ENCODE assay signal across 22 cellular contexts in the genomic region with DNA sequence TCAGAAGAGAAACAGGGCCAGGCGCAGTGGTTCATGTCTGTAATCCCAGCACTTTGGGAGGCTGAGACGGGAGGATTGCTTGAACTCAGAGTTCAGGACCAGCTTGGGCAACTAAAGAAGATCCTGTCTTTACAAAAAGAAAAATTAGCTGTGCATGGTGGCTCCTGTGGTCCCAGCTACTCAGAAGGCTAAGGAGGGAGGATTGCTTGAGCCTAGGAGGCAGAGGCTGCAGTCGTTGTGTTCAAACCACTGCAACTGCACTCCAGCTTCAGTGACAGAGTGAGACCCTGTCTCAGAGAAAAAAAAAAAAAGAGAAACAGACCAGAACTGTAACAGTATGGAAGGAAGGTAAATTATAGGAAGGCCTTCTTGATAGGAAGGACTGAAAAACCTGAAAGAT.
"Had no signal": no experiment of that assay in that cellular context is flagged by ENCODE, and none has a peak within 500 bp of the region (broad histone marks: within the 10 kb centered on the region; RNA-seq: fewer than 3 reads in every experiment).

No MANE protein-coding gene starts in this region.

- H3K4me1 Mint-ChIP-seq: activated naive CD8-positive, alpha-beta T cell treated with anti-CD3 and anti-CD28 coated beads, Interleukin-2, amount 50 U/mL, for 24 hours; central memory CD8-positive, alpha-beta T cell; natural killer cell had no signal

- H3K27me3 ChIP-seq: heart left ventricle, transverse colon, uterus had no signal

- DNase-seq: activated CD4-positive, alpha-beta T cell treated with anti-CD3 and anti-CD28 coated beads, Interleukin-2, amount 50 U/mL, for 1 hour; activated CD8-positive, alpha-beta memory T cell treated with anti-CD3 and anti-CD28 coated beads, Interleukin-2, amount 50 U/mL, for 4 hours; activated effector memory CD4-positive, alpha-beta T cell treated with Interleukin-2 at 50 U/mL for 16 hours; activated naive CD4-positive, alpha-beta T cell treated with anti-CD3 and anti-CD28 coated beads, Interleukin-2, amount 10 ng/mL, durations not matched to agents 7 days and 5 days; activated naive CD8-positive, alpha-beta T cell treated with anti-CD3 and anti-CD28 coated beads, Interleukin-2, amount 50 U/mL, for 24 hours; activated T-cell treated with anti-CD3 and anti-CD28 coated beads, Interleukin-2, amount 50 U/mL, for 4 hours; anterior cingulate cortex; erythroblast; heart left ventricle; left ventricle myocardium inferior; natural killer cell; stimulated activated CD4-positive, alpha-beta T cell treated with anti-CD3 and anti-CD28 coated beads, Interleukin-2, amount 100 ng/mL, for 24 hours; stimulated activated naive CD8-positive, alpha-beta T cell treated with anti-CD3 and anti-CD28 coated beads, Interleukin-15, Interleukin-2, amounts not matched to agents 100 U/mL and 50 U/mL, for 24 hours; substantia nigra; T-helper 1 cell; T-helper 9 cell; transverse colon; uterus had no signal

- H3K4me3 Mint-ChIP-seq: activated naive CD4-positive, alpha-beta T cell treated with anti-CD3 and anti-CD28 coated beads, Interleukin-2, amount 10 ng/mL, durations not matched to agents 7 days and 5 days; activated naive CD8-positive, alpha-beta T cell treated with anti-CD3 and anti-CD28 coated beads, Interleukin-2, amount 50 U/mL, for 24 hours; activated T-cell treated with anti-CD3 and anti-CD28 coated beads, Interleukin-2, amount 50 U/mL, for 4 hours; central memory CD8-positive, alpha-beta T cell; memory B cell; natural killer cell had no signal

- H3K36me3 ChIP-seq: heart left ventricle, left ventricle myocardium inferior, neutrophil, transverse colon, uterus had no signal

- ATAC-seq: activated naive CD8-positive, alpha-beta T cell treated with anti-CD3 and anti-CD28 coated beads, Interleukin-2, amount 50 U/mL, for 24 hours; activated T-cell treated with anti-CD3 and anti-CD28 coated beads, Interleukin-2, amount 50 U/mL, for 4 hours; heart left ventricle; natural killer cell; stimulated activated naive CD8-positive, alpha-beta T cell treated with anti-CD3 and anti-CD28 coated beads, Interleukin-15, Interleukin-2, amounts not matched to agents 100 U/mL and 50 U/mL, for 24 hours had no signal

- H3K27ac ChIP-seq: heart left ventricle, left ventricle myocardium inferior, neutrophil, transverse colon had no signal

- H3K9me3 Mint-ChIP-seq: activated naive CD4-positive, alpha-beta T cell treated with anti-CD3 and anti-CD28 coated beads, Interleukin-2, amount 10 ng/mL, durations not matched to agents 7 days and 5 days; activated naive CD8-positive, alpha-beta T cell treated with anti-CD3 and anti-CD28 coated beads, Interleukin-2, amount 50 U/mL, for 24 hours; activated T-cell treated with anti-CD3 and anti-CD28 coated beads, Interleukin-2, amount 50 U/mL, for 4 hours; central memory CD8-positive, alpha-beta T cell; memory B cell; natural killer cell had no signal

- H3K36me3 Mint-ChIP-seq: activated naive CD4-positive, alpha-beta T cell treated with anti-CD3 and anti-CD28 coated beads, Interleukin-2, amount 10 ng/mL, durations not matched to agents 7 days and 5 days; memory B cell; natural killer cell had no signal

- H3K4me1 ChIP-seq: transverse colon had no signal

- H3K4me3 ChIP-seq: coronary artery, heart left ventricle, left ventricle myocardium inferior, transverse colon, uterus had no signal

- H3K9me3 ChIP-seq: heart left ventricle, left ventricle myocardium inferior, neutrophil, transverse colon, uterus had no signal

- H3K27ac Mint-ChIP-seq: activated naive CD4-positive, alpha-beta T cell treated with anti-CD3 and anti-CD28 coated beads, Interleukin-2, amount 10 ng/mL, durations not matched to agents 7 days and 5 days; activated naive CD8-positive, alpha-beta T cell treated with anti-CD3 and anti-CD28 coated beads, Interleukin-2, amount 50 U/mL, for 24 hours; memory B cell; natural killer cell had no signal
